In genomic region chr14:67555518-67556090, GRCh38 we compare ENCODE assay signal across 26 cellular contexts. TPM values are rescaled to one million over a fixed set of nuclear protein-coding genes. Genes with fewer than 3 reads are reported as not detected.
"Had no signal": no experiment of that assay in that cellular context is flagged by ENCODE, and none has a peak within 500 bp of the region (broad histone marks: within the 10 kb centered on the region; RNA-seq: fewer than 3 reads in every experiment).

No MANE protein-coding gene starts in this region.

- FAIRE-seq: islet of Langerhans had no signal

- H3K4me3 Mint-ChIP-seq: activated CD4-positive, alpha-beta memory T cell treated with anti-CD3 and anti-CD28 coated beads, Interleukin-2, amount 10 ng/mL, durations not matched to agents 7 days and 5 days; activated naive CD8-positive, alpha-beta T cell treated with anti-CD3 and anti-CD28 coated beads for 36 hours; activated T-helper 17 cell treated with anti-CD3 and anti-CD28 coated beads, Interleukin-2, amount 50 U/mL, for 72 hours; neural progenitor cell; stimulated activated naive CD8-positive, alpha-beta T cell treated with anti-CD3 and anti-CD28 coated beads, Interleukin-15, amount 100 ng/mL, for 72 hours had no signal

- H3K27ac ChIP-seq: body of pancreas, colonic mucosa, foreskin keratinocyte, neural progenitor cell, psoas muscle, skin epidermis, thoracic aorta, uterus had no signal

- H3K4me3 ChIP-seq: body of pancreas, colonic mucosa, neural progenitor cell, psoas muscle, skin epidermis, thoracic aorta, uterus had no signal

- H3K9ac ChIP-seq: neural progenitor cell had no signal

- H3K27ac Mint-ChIP-seq: activated CD4-positive, alpha-beta memory T cell treated with anti-CD3 and anti-CD28 coated beads, Interleukin-2, amount 10 ng/mL, durations not matched to agents 7 days and 5 days; activated naive CD8-positive, alpha-beta T cell treated with anti-CD3 and anti-CD28 coated beads for 36 hours; activated T-helper 17 cell treated with anti-CD3 and anti-CD28 coated beads, Interleukin-2, amount 50 U/mL, for 72 hours; neural progenitor cell; stimulated activated naive CD8-positive, alpha-beta T cell treated with anti-CD3 and anti-CD28 coated beads, Interleukin-15, amount 100 ng/mL, for 72 hours had no signal

- H3K4me1 ChIP-seq: colonic mucosa, neural progenitor cell, uterus had no signal

- H3K27me3 ChIP-seq: body of pancreas, colonic mucosa, foreskin keratinocyte, neural progenitor cell, uterus had no signal

- H2AFZ ChIP-seq: neural progenitor cell had no signal

- H3K36me3 ChIP-seq: neural progenitor cell, thoracic aorta, uterus had no signal

- H3K9me3 Mint-ChIP-seq: activated CD4-positive, alpha-beta memory T cell treated with anti-CD3 and anti-CD28 coated beads, Interleukin-2, amount 10 ng/mL, durations not matched to agents 7 days and 5 days; activated naive CD8-positive, alpha-beta T cell treated with anti-CD3 and anti-CD28 coated beads for 36 hours; activated T-helper 17 cell treated with anti-CD3 and anti-CD28 coated beads, Interleukin-2, amount 50 U/mL, for 72 hours; neural progenitor cell; stimulated activated naive CD8-positive, alpha-beta T cell treated with anti-CD3 and anti-CD28 coated beads, Interleukin-15, amount 100 ng/mL, for 72 hours had no signal

- H3K4me2 ChIP-seq: neural progenitor cell had no signal

- ATAC-seq: activated T-helper 17 cell treated with anti-CD3 and anti-CD28 coated beads, Interleukin-2, amount 50 U/mL, for 72 hours; body of pancreas; foreskin keratinocyte; left cardiac atrium; psoas muscle; right cardiac atrium; stimulated activated naive CD8-positive, alpha-beta T cell treated with anti-CD3 and anti-CD28 coated beads, Interleukin-15, amount 100 ng/mL, for 72 hours had no signal

- DNase-seq: activated CD4-positive, alpha-beta memory T cell treated with anti-CD3 and anti-CD28 coated beads, Interleukin-2, amount 10 ng/mL, durations not matched to agents 7 days and 5 days; activated CD4-positive, alpha-beta T cell treated with anti-CD3 and anti-CD28 coated beads for 48 hours; activated CD4-positive, CD25-positive, alpha-beta regulatory T cell; activated naive CD4-positive, alpha-beta T cell; activated naive CD8-positive, alpha-beta T cell treated with anti-CD3 and anti-CD28 coated beads for 36 hours; activated T-cell treated with anti-CD3 and anti-CD28 coated beads, Interleukin-2, amount 50 U/mL, for 1 hour; amygdala; body of pancreas; central memory CD4-positive, alpha-beta T cell; colonic mucosa; foreskin keratinocyte; glutamatergic neuron; hippocampal formation; left cardiac atrium; psoas muscle; right cardiac atrium; stimulated activated CD4-positive, alpha-beta T cell treated with anti-CD3 and anti-CD28 coated beads, Interleukin-15, amount 100 ng/mL, for 24 hours; stimulated activated CD4-positive, alpha-beta T cell treated with anti-CD3 and anti-CD28 coated beads, Interleukin-2, amount 100 ng/mL, for 48 hours; stimulated activated naive CD8-positive, alpha-beta T cell treated with anti-CD3 and anti-CD28 coated beads, Interleukin-15, amount 100 ng/mL, for 72 hours; uterus had no signal

- H3K27me3 Mint-ChIP-seq: activated naive CD8-positive, alpha-beta T cell treated with anti-CD3 and anti-CD28 coated beads for 36 hours had no signal

- H3K9me3 ChIP-seq: body of pancreas, colonic mucosa, psoas muscle, thoracic aorta, uterus had no signal

- H3K4me1 Mint-ChIP-seq: activated CD4-positive, alpha-beta memory T cell treated with anti-CD3 and anti-CD28 coated beads, Interleukin-2, amount 10 ng/mL, durations not matched to agents 7 days and 5 days; activated T-helper 17 cell treated with anti-CD3 and anti-CD28 coated beads, Interleukin-2, amount 50 U/mL, for 72 hours had no signal

- H3K36me3 Mint-ChIP-seq: activated naive CD8-positive, alpha-beta T cell treated with anti-CD3 and anti-CD28 coated beads for 36 hours had no signal

RNA-seq across cellular contexts. Expression of gene PLEKHH1, which starts 22.5 kb away (rescaled TPM):
- total RNA-seq: mononuclear cell had no signal
